1 cellular context compared by ENCODE assay signal in the genomic region with DNA sequence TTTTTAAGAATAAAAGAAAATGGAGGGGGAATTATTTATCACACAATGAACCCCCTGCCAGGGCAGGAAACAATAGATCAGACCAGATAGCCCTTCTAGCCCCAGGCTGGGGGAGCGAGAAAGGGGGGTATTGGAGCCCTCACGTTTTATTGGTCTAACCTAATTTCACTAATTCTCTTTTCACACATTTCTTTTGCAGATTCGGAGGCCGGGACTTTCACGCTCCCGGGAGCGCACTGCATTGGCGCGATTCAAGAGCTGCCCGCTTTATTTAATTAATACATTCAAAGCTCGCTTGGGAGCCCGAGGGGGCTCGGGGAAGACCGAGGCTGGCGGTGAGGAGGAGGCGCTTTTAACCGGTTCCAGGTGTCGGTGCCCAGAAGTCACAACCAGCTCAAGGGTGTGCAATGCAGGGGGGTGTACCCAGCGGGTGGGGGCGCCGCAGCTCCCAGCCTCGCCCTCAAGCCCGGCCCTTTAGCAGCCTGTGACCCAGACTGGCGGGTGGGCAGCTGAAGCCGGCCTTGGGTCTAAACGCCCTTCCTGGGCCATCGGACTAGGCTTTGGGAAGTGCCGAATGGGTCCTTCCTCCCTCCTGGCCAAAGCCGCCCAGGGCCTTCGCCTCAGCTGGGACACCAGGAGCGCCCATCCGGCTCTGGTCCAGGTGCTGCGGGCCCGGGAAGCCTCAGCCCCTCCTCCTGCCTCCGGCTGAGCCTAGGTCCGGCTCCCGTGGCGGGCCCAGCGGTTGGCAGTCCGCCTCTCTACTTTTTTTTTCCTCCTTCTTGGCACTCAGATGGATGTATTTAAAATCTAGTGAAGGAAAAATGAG.
TF ChIP-seq lines count a peak whose summit lies in the region.

No MANE protein-coding gene starts in this region.

TF ChIP-seq in HepG2, 621 proteins besides CTCF, POLR2A, EP300 and RAD21:
- TF ChIP-seq, protein P1, sequence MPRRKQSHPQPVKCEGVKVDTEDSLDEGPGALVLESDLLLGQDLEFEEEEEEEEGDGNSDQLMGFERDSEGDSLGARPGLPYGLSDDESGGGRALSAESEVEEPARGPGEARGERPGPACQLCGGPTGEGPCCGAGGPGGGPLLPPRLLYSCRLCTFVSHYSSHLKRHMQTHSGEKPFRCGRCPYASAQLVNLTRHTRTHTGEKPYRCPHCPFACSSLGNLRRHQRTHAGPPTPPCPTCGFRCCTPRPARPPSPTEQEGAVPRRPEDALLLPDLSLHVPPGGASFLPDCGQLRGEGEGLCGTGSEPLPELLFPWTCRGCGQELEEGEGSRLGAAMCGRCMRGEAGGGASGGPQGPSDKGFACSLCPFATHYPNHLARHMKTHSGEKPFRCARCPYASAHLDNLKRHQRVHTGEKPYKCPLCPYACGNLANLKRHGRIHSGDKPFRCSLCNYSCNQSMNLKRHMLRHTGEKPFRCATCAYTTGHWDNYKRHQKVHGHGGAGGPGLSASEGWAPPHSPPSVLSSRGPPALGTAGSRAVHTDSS (CRISPR knock-in tag; conservative IDR thresholded peaks at IDR 0.05): no peak
- TF ChIP-seq LRRFIP1 (CRISPR knock-in tag; conservative IDR thresholded peaks at IDR 0.05) (no peak), SOX6 (IDR thresholded peaks at IDR 0.05) (no peak), SOX6 (CRISPR knock-in tag; IDR thresholded peaks at IDR 0.05) (no peak), JDP2 (CRISPR knock-in tag; IDR thresholded peaks at IDR 0.05; ENCODE audit: borderline replicate concordance) (no peak), SSRP1 (CRISPR knock-in tag; IDR thresholded peaks at IDR 0.05) (no peak), ZSCAN31 (CRISPR knock-in tag; IDR thresholded peaks at IDR 0.05; ENCODE audit: low read depth) (no peak), ZNF331 (CRISPR knock-in tag; IDR thresholded peaks at IDR 0.05) (no peak), CREB1 (IDR thresholded peaks at IDR 0.05) (no peak), CREB1 (CRISPR knock-in tag; IDR thresholded peaks at IDR 0.05) (no peak), ZFX (CRISPR knock-in tag; IDR thresholded peaks at IDR 0.05; ENCODE audit: low read depth) (no peak), TAF1 (CRISPR knock-in tag; IDR thresholded peaks at IDR 0.05) (no peak), ZNF251 (CRISPR knock-in tag; IDR thresholded peaks at IDR 0.05) (no peak), ZNF329 (CRISPR knock-in tag; IDR thresholded peaks at IDR 0.05; ENCODE audit: low read depth) (no peak), CENPX (CRISPR knock-in tag; IDR thresholded peaks at IDR 0.05) (no peak)
- TF ChIP-seq, protein P2, sequence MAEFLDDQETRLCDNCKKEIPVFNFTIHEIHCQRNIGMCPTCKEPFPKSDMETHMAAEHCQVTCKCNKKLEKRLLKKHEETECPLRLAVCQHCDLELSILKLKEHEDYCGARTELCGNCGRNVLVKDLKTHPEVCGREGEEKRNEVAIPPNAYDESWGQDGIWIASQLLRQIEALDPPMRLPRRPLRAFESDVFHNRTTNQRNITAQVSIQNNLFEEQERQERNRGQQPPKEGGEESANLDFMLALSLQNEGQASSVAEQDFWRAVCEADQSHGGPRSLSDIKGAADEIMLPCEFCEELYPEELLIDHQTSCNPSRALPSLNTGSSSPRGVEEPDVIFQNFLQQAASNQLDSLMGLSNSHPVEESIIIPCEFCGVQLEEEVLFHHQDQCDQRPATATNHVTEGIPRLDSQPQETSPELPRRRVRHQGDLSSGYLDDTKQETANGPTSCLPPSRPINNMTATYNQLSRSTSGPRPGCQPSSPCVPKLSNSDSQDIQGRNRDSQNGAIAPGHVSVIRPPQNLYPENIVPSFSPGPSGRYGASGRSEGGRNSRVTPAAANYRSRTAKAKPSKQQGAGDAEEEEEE (CRISPR knock-in tag; IDR thresholded peaks at IDR 0.05; ENCODE audit: borderline replicate concordance): no peak
